Comparison of ENCODE assay signal across 26 cellular contexts in the genomic region with DNA sequence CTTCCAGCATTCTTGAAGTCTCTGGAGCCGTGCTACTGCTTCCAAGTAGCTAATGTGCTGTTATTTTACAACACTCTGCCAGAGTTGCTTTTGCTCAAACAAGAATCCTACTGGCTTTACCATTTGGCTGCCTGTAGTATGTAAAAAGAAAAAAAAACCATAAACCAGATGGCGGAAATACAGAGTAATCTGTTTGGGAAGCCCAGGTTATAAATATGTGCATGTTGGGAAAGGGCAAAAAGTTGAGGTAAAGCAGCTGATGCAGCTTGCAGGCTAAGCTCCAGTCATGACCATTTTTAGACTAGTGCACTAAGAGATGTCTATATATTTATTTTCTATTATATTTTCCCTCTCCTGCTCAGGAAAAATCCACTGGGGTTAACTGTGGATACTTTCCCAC.
"Had no signal": no experiment of that assay in that cellular context is flagged by ENCODE, and none has a peak within 500 bp of the region (broad histone marks: within the 10 kb centered on the region; RNA-seq: fewer than 3 reads in every experiment).

No MANE protein-coding gene starts in this region.

- H3K27ac Mint-ChIP-seq: activated naive CD8-positive, alpha-beta T cell; activated T-cell treated with anti-CD3 and anti-CD28 coated beads, Interleukin-2, amount 50 U/mL, for 24 hours; activated T-helper 2 cell treated with anti-CD3 and anti-CD28 coated beads, Interferon-gamma antibody, Interleukin-2, Interleukin-4, amounts not matched to agents 10 μg/mL and 5 μg/mL and 100 μg/mL, durations not matched to agents 14 hours and 24 hours and 36 hours; endodermal cell; naive B cell; stimulated activated memory B cell treated with anti-CD40 and anti-IgM and Interleukin-4, amounts not matched to agents 10 μg/mL and 1 μg/mL and 100 μg/mL, for 72 hours; type B pancreatic cell had no signal

- ATAC-seq: left ventricle myocardium superior; right lobe of liver; stimulated activated memory B cell treated with anti-CD40 and anti-IgM and Interleukin-4, amounts not matched to agents 10 μg/mL and 1 μg/mL and 100 μg/mL, for 72 hours had no signal

- H3K4me3 ChIP-seq: adrenal gland, breast epithelium, right lobe of liver, smooth muscle cell, testis had no signal

- H3K27me3 ChIP-seq: adrenal gland, breast epithelium, right lobe of liver, testis had no signal

- H3K4me1 Mint-ChIP-seq: endodermal cell; naive B cell; stimulated activated memory B cell treated with anti-CD40 and anti-IgM and Interleukin-4, amounts not matched to agents 10 μg/mL and 1 μg/mL and 100 μg/mL, for 72 hours had no signal

- H3K4me3 Mint-ChIP-seq: activated naive CD8-positive, alpha-beta T cell; activated T-cell treated with anti-CD3 and anti-CD28 coated beads, Interleukin-2, amount 50 U/mL, for 24 hours; endodermal cell; naive B cell; neural crest cell; stimulated activated memory B cell treated with anti-CD40 and anti-IgM and Interleukin-4, amounts not matched to agents 10 μg/mL and 1 μg/mL and 100 μg/mL, for 72 hours; type B pancreatic cell had no signal

- H3K27me3 Mint-ChIP-seq: activated naive CD8-positive, alpha-beta T cell; activated T-cell treated with anti-CD3 and anti-CD28 coated beads, Interleukin-2, amount 50 U/mL, for 24 hours; naive B cell; stimulated activated memory B cell treated with anti-CD40 and anti-IgM and Interleukin-4, amounts not matched to agents 10 μg/mL and 1 μg/mL and 100 μg/mL, for 72 hours; type B pancreatic cell had no signal

- H3K9me3 ChIP-seq: adrenal gland, breast epithelium, right lobe of liver, testis had no signal

- H3K27ac ChIP-seq: adrenal gland, breast epithelium, right lobe of liver, testis had no signal

- DNase-seq: activated CD4-positive, alpha-beta T cell treated with anti-CD3 and anti-CD28 coated beads for 1 hour; activated CD8-positive, alpha-beta memory T cell treated with anti-CD3 and anti-CD28 coated beads for 24 hours; activated CD8-positive, alpha-beta memory T cell treated with anti-CD3 and anti-CD28 coated beads, Interleukin-2, amount 50 U/mL, for 4 hours; activated naive CD4-positive, alpha-beta T cell; activated T-cell treated with anti-CD3 and anti-CD28 coated beads, Interleukin-2, amount 50 U/mL, for 24 hours; adrenal gland; cerebellar nuclear complex; cortex of kidney; endodermal cell; foreskin fibroblast; kidney glomerular epithelial cell; left ventricle myocardium superior; mammary epithelial cell; naive B cell; occipital lobe; right lobe of liver; stimulated activated CD4-positive, alpha-beta T cell treated with anti-CD3 and anti-CD28 coated beads, Interleukin-15, amount 100 ng/mL, for 24 hours; T-helper 9 cell; testis had no signal

- H3K36me3 Mint-ChIP-seq: activated naive CD8-positive, alpha-beta T cell; naive B cell; stimulated activated memory B cell treated with anti-CD40 and anti-IgM and Interleukin-4, amounts not matched to agents 10 μg/mL and 1 μg/mL and 100 μg/mL, for 72 hours had no signal
